ENCODE assay signal across 8 cellular contexts in genomic region chr11:44894217-44894617, GRCh38. TPM values are rescaled to one million over a fixed set of nuclear protein-coding genes. Genes with fewer than 3 reads are reported as not detected.
DNase-seq lines count a peak whose midpoint lies in the region; ATAC-seq, FAIRE-seq and TF ChIP-seq lines count a peak whose summit lies in the region.

No MANE protein-coding gene starts in this region.

- H3K4me3 ChIP-seq in AG09309 (ENCODE audit: control insufficient read depth, low read depth, low read length) = no peak overlapping the region
- H3K4me3 ChIP-seq in bronchial epithelial cell (ENCODE audit: low read depth, low read length) = no peak overlapping the region

- FAIRE-seq in bronchial epithelial cell (lab: Jason Lieb, UNC) = no peak

- DNase-seq in AG09309 (ENCODE audit: low read depth) = no peak
- peak; percentile 52 for DNase-seq in NCI-H2081 treated with DMSO at 0.1 percent for 48 hours (lab: John Stamatoyannopoulos, UW)
- DNase-seq in activated CD4-positive, CD25-positive, alpha-beta regulatory T cell (lab: John Stamatoyannopoulos, UW) = peak in 3 of 4 experiments; percentile 6 to 19 (median 13)
- peak; percentile 30 for DNase-seq in bronchial epithelial cell (ENCODE audit: low read depth)
- DNase-seq in left colon = peak; percentile 42 to 67
- DNase-seq in stimulated activated CD4-positive, alpha-beta T cell treated with anti-CD3 and anti-CD28 coated beads, Interleukin-4, amount 100 ng/mL, for 48 hours (ENCODE audit: low read depth in 2 of 2) = peak; percentile 57 to 61

- H3K36me3 ChIP-seq in bronchial epithelial cell (ENCODE audit: control insufficient read depth, insufficient read depth, low read length) = no peaks in the 10 kb centered on the region

- peaks cover 4% of the 10 kb centered on the region for H3K27me3 ChIP-seq in bronchial epithelial cell (ENCODE audit: control insufficient read depth, insufficient read depth, low read length)

- peak; percentile 95 for TF ChIP-seq CTCF in AG09309 (IDR thresholded peaks at IDR 0.05; ENCODE audit: control insufficient read depth, insufficient read depth, low read depth, low read length, missing control alignments)
- TF ChIP-seq CTCF in bronchial epithelial cell (IDR thresholded peaks at IDR 0.05; ENCODE audit: insufficient read depth, low read length, severe bottlenecking) = peak; percentile 94

- intact Hi-C loops in left colon (cut with DNase I, micrococcal nuclease) = no loop called here

- peak; percentile 62 for ATAC-seq in GM18909 (IDR thresholded peaks at IDR 0.05; ENCODE audit: poor library complexity, unreplicated experiment)
- ATAC-seq in left colon = peak; percentile 60
- no peak for ATAC-seq in GM18873 (IDR thresholded peaks at IDR 0.05; ENCODE audit: low FRiP score, unreplicated experiment)

RNA-seq across cellular contexts. Expression of gene TP53I11, which starts 56.5 kb away (rescaled TPM):
- total RNA-seq in bronchial epithelial cell (1.8 and 4.9 TPM in 2 replicates), left colon (10 to 100 TPM; 69.8 to 91.7 TPM)

Comparison
In these comparisons a context has a peak if more than half of its experiments do, and no peak if none do; other contexts are left out.
1. RNA of gene TP53I11, which starts 56.5 kb away (total RNA-seq): 69.8 to 91.7 TPM in left colon; 1.8 to 4.9 TPM in bronchial epithelial cell; every median in the first group is over 10 times any median in the second.